18 cellular contexts compared by ENCODE assay signal in the genomic region with DNA sequence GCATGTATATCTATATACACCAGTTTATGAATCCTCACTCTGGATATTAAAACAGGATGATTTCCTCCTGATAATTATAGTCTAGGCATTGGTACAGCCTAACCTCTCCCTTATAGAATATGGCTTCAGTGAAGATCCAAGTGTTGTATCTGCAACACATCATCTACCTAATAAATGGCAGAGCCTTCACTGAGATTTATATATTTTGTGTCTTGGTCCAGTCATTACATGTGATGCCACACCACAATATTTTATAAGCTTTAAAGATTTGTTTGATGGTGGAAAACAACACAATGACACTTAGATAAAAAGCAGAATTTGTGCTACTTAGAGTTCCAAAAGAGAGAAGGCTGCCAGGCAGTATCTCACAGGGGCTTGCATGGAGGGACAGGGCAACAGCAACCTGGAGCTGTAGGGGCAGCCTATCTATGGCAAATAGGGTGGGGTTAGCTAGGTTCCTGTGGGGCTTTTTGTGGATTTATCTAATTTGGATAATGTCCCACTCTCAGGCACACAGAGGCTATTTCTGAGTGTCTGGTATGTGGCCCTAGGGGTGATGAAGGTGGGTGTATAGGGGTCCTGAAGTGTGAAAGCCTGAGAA.
DNase-seq lines count a peak whose midpoint lies in the region; ATAC-seq and TF ChIP-seq lines count a peak whose summit lies in the region.
"Had no signal": no experiment of that assay in that cellular context is flagged by ENCODE, and none has a peak within 500 bp of the region (broad histone marks: within the 10 kb centered on the region; RNA-seq: fewer than 3 reads in every experiment).

No MANE protein-coding gene starts in this region.

- no peak overlapping the region for H3K18ac ChIP-seq in neuronal stem cell (ENCODE audit: low read length)

- ATAC-seq in GM23338 (peak; percentile 65), WTC11 (peak; percentile 77)
- ATAC-seq: A549; CD8-positive, alpha-beta T cell had no signal

- no peak overlapping the region for H2BK5ac ChIP-seq in neuronal stem cell (ENCODE audit: low read length)

- no peaks in the 10 kb centered on the region for H3K79me1 ChIP-seq in neuronal stem cell (ENCODE audit: low read depth, low read length)

- no peak overlapping the region for H3K14ac ChIP-seq in neuronal stem cell (ENCODE audit: low read length)

- no peak for TF ChIP-seq CTCF in GM23338 (conservative IDR thresholded peaks at IDR 0.05; ENCODE audit: low read depth in 2 of 2)
- TF ChIP-seq CTCF in WTC11 (IDR thresholded peaks at IDR 0.05) = no peak

- H3K4me1 ChIP-seq in GM23338 (ENCODE audit: insufficient read depth) = peaks cover 11% of the 10 kb centered on the region
- peaks cover 0 to 2% of the 10 kb centered on the region in 2 donors for H3K4me1 ChIP-seq in neuronal stem cell (ENCODE audit: control insufficient read depth in 2 of 2, insufficient read depth in 1 of 2, low read depth in 1 of 2, low read length in 2 of 2)
- H3K4me1 ChIP-seq: A549; BLaER1 treated with 17β-estradiol and CSF1 and Interleukin-3, amounts not matched to agents 10 nM and 100 nM; Caco-2 had no signal

- no peak overlapping the region for H4K91ac ChIP-seq in neuronal stem cell (ENCODE audit: low read depth, low read length, poor library complexity)

- H3K4me3 Mint-ChIP-seq in GM23338 (no peak overlapping the region), WTC11 (no peak overlapping the region)
- H3K4me3 Mint-ChIP-seq: B cell; CD4-positive, alpha-beta T cell; CD8-positive, alpha-beta T cell had no signal

- no peaks in the 10 kb centered on the region for H3K9me2 ChIP-seq in GM23338 (ENCODE audit: insufficient read depth)

- no peak overlapping the region for H2AK5ac ChIP-seq in neuronal stem cell (ENCODE audit: low read depth, low read length)

- H2AFZ ChIP-seq in GM23338 (no peak overlapping the region), neuronal stem cell (ENCODE audit: low read length) (peak overlapping the region; percentile 1)

- H3K4me1 Mint-ChIP-seq in GM23338 = peaks cover 8% of the 10 kb centered on the region; the same call in 2 of the 3 replicates
- H3K4me1 Mint-ChIP-seq in WTC11 = peaks cover 10% of the 10 kb centered on the region
- H3K4me1 Mint-ChIP-seq: B cell had no signal

- H3K27me3 ChIP-seq in GM23338 (ENCODE audit: insufficient read depth) (no peaks in the 10 kb centered on the region), neuronal stem cell (ENCODE audit: control insufficient read depth in 3 of 3, insufficient read depth in 3 of 3, low read depth in 1 of 3, low read length in 3 of 3) (no peaks in the 10 kb centered on the region)
- H3K27me3 ChIP-seq: BLaER1 treated with 17β-estradiol and CSF1 and Interleukin-3, amounts not matched to agents 10 nM and 100 nM had no signal

- H2BK12ac ChIP-seq in neuronal stem cell (ENCODE audit: low read length) = no peak overlapping the region

- DNase-seq in GM23338 (ENCODE audit: low spot score) = no peak
- DNase-seq in WTC11 (ENCODE audit: low spot score) = no peak
- DNase-seq in neuronal stem cell (ENCODE audit: low spot score) = no peak
- no peak for DNase-seq in HT-29 (ENCODE audit: low spot score)
- DNase-seq in RKO (ENCODE audit: low spot score) = no peak
- no peak for DNase-seq in HEK293T (ENCODE audit: extremely low spot score)
- DNase-seq: AML-193; Caco-2; Calu3; CD4-positive, alpha-beta T cell; CD8-positive, alpha-beta T cell; DMS79 treated with DMSO at 0.1 percent for 48 hours; GF-D8 had no signal

- POLR2A ChIA-PET in WTC11 (lab: Charles Lee) (no interaction called here), HEK293T (lab: Yijun Ruan, JAX) (no interaction called here)

- H3K79me2 ChIP-seq in GM23338 (replicated peaks; ENCODE audit: insufficient read depth) = no peaks in the 10 kb centered on the region

- no peak overlapping the region for H2BK15ac ChIP-seq in neuronal stem cell (ENCODE audit: low read length)

- H3K9ac ChIP-seq in neuronal stem cell (ENCODE audit: low read depth, low read length, poor library complexity) = no peak overlapping the region
- H3K9ac ChIP-seq: BLaER1 treated with 17β-estradiol and CSF1 and Interleukin-3, amounts not matched to agents 10 nM and 100 nM had no signal

- H3K4me3 ChIP-seq in GM23338 (no peak overlapping the region), neuronal stem cell (ENCODE audit: low read length in 2 of 2) (no peak overlapping the region)
- H3K4me3 ChIP-seq: A549; BLaER1 treated with 17β-estradiol and CSF1 and Interleukin-3, amounts not matched to agents 10 nM and 100 nM had no signal

- H3K23ac ChIP-seq in neuronal stem cell (ENCODE audit: low read depth, low read length, poor library complexity) = no peak overlapping the region

- no peaks in the 10 kb centered on the region for H3F3A ChIP-seq in GM23338 (replicated peaks; ENCODE audit: low read depth)

- no peaks in the 10 kb centered on the region for H3K9me3 Mint-ChIP-seq in GM23338
- no peaks in the 10 kb centered on the region for H3K9me3 Mint-ChIP-seq in WTC11

- H4K20me1 ChIP-seq in GM23338 (replicated peaks; ENCODE audit: insufficient read depth) = no peaks in the 10 kb centered on the region
- H4K20me1 ChIP-seq: BLaER1 treated with 17β-estradiol and CSF1 and Interleukin-3, amounts not matched to agents 10 nM and 100 nM had no signal

- H3K36me3 Mint-ChIP-seq in GM23338 (ENCODE audit: low read depth) (no peaks in the 10 kb centered on the region), WTC11 (no peaks in the 10 kb centered on the region)
- H3K36me3 Mint-ChIP-seq: CD8-positive, alpha-beta T cell had no signal

- H3K4ac ChIP-seq in neuronal stem cell (ENCODE audit: low read length) = no peak overlapping the region

- H3K27me3 Mint-ChIP-seq in GM23338 (ENCODE audit: insufficient read depth, low read depth, poor library complexity) = peaks cover 4% of the 10 kb centered on the region
- no peaks in the 10 kb centered on the region for H3K27me3 Mint-ChIP-seq in WTC11 (ENCODE audit: low read depth)
- H3K27me3 Mint-ChIP-seq: B cell; CD4-positive, alpha-beta T cell had no signal

- H3K27ac Mint-ChIP-seq in GM23338 (peak overlapping the region; percentile 49; the same call in 1 of the 2 replicates), WTC11 (0 out of 2 replicates have a peak overlapping the region, but pooled peaks have one; percentile 32)
- H3K27ac Mint-ChIP-seq: B cell; CD4-positive, alpha-beta T cell; CD8-positive, alpha-beta T cell had no signal

- no peak overlapping the region for H4K8ac ChIP-seq in neuronal stem cell (ENCODE audit: low read depth, low read length)

- CTCF ChIA-PET in WTC11 (lab: Charles Lee) (no interaction called here), HEK293T (lab: Yijun Ruan, JAX) (interaction anchor here (0.5 kb wide), 1 partner anchor 254 kb away, joined by 3 read pairs; no protein-coding TSS in a partner anchor)

- H3K27ac ChIP-seq in GM23338 (ENCODE audit: low read depth) (no peak overlapping the region), neuronal stem cell (replicated peaks; ENCODE audit: low read length) (no peak overlapping the region)
- H3K27ac ChIP-seq: 22Rv1; A549; BLaER1 treated with 17β-estradiol and CSF1 and Interleukin-3, amounts not matched to agents 10 nM and 100 nM; C4-2B had no signal

- H3K9me3 ChIP-seq in neuronal stem cell (replicated peaks in 1 of 2; ENCODE audit: control insufficient read depth in 2 of 2, insufficient read depth in 1 of 2, low read depth in 1 of 2, low read length in 2 of 2) = no peaks in the 10 kb centered on the region
- H3K9me3 ChIP-seq: A549; BLaER1 treated with 17β-estradiol and CSF1 and Interleukin-3, amounts not matched to agents 10 nM and 100 nM; Caco-2 had no signal

- no peak overlapping the region for H2BK120ac ChIP-seq in neuronal stem cell (ENCODE audit: low read depth, low read length)

- H3K4me2 ChIP-seq in GM23338 (no peak overlapping the region), neuronal stem cell (ENCODE audit: insufficient read depth, low read length, poor library complexity, severe bottlenecking) (no peak overlapping the region)
- H3K4me2 ChIP-seq: A549; BLaER1 treated with 17β-estradiol and CSF1 and Interleukin-3, amounts not matched to agents 10 nM and 100 nM had no signal

- H3K36me3 ChIP-seq in GM23338 (ENCODE audit: insufficient read depth) (no peaks in the 10 kb centered on the region), neuronal stem cell (replicated peaks in 1 of 2; ENCODE audit: control insufficient read depth in 2 of 2, insufficient read depth in 2 of 2, low read length in 2 of 2) (no peaks in the 10 kb centered on the region)
- H3K36me3 ChIP-seq: BLaER1 treated with 17β-estradiol and CSF1 and Interleukin-3, amounts not matched to agents 10 nM and 100 nM had no signal

TF ChIP-seq in GM23338, 12 proteins besides CTCF, POLR2A, EP300 and RAD21 (continues in another document):
- TF ChIP-seq CREB1 (CRISPR knock-in tag; IDR thresholded peaks at IDR 0.05; ENCODE audit: low read depth) = no peak
- TF ChIP-seq STAT1 (IDR thresholded peaks at IDR 0.05; ENCODE audit: unreplicated experiment) = no peak
- no peak for TF ChIP-seq JUNB (IDR thresholded peaks at IDR 0.05; ENCODE audit: unreplicated experiment)
- TF ChIP-seq NANOG (IDR thresholded peaks at IDR 0.05; ENCODE audit: borderline replicate concordance) = no peak

TF ChIP-seq in HEK293T, 16 proteins besides CTCF, POLR2A, EP300 and RAD21:
- no peak for TF ChIP-seq SP1 (IDR thresholded peaks at IDR 0.05)
- no peak for TF ChIP-seq FOXK2 (IDR thresholded peaks at IDR 0.05)
- TF ChIP-seq FOXA1 (IDR thresholded peaks at IDR 0.05) = no peak
- TF ChIP-seq TARDBP (IDR thresholded peaks at IDR 0.05) = no peak
- no peak for TF ChIP-seq NFRKB (IDR thresholded peaks at IDR 0.05)
- no peak for TF ChIP-seq FOXM1 (IDR thresholded peaks at IDR 0.05; ENCODE audit: borderline replicate concordance)
- no peak for TF ChIP-seq ARNT (IDR thresholded peaks at IDR 0.05)
- no peak for TF ChIP-seq HDGF (IDR thresholded peaks at IDR 0.05; ENCODE audit: borderline replicate concordance)
- TF ChIP-seq, protein P1, sequence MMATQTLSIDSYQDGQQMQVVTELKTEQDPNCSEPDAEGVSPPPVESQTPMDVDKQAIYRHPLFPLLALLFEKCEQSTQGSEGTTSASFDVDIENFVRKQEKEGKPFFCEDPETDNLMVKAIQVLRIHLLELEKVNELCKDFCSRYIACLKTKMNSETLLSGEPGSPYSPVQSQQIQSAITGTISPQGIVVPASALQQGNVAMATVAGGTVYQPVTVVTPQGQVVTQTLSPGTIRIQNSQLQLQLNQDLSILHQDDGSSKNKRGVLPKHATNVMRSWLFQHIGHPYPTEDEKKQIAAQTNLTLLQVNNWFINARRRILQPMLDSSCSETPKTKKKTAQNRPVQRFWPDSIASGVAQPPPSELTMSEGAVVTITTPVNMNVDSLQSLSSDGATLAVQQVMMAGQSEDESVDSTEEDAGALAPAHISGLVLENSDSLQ (IDR thresholded peaks at IDR 0.05) = no peak
- TF ChIP-seq L3MBTL2 (conservative IDR thresholded peaks at IDR 0.05) = no peak
- TF ChIP-seq SUZ12 (IDR thresholded peaks at IDR 0.05) = no peak
- no peak for TF ChIP-seq ZNF384 (IDR thresholded peaks at IDR 0.05)
- no peak for TF ChIP-seq LEF1 (IDR thresholded peaks at IDR 0.05; ENCODE audit: borderline replicate concordance)
- TF ChIP-seq CTBP1 (IDR thresholded peaks at IDR 0.05; ENCODE audit: borderline replicate concordance) = no peak
- TF ChIP-seq BHLHE40 (IDR thresholded peaks at IDR 0.05; ENCODE audit: borderline replicate concordance) = no peak
- TF ChIP-seq ELF4 (IDR thresholded peaks at IDR 0.05) = no peak
